Comparison of ENCODE assay signal across 1 cellular context in the genomic region with DNA sequence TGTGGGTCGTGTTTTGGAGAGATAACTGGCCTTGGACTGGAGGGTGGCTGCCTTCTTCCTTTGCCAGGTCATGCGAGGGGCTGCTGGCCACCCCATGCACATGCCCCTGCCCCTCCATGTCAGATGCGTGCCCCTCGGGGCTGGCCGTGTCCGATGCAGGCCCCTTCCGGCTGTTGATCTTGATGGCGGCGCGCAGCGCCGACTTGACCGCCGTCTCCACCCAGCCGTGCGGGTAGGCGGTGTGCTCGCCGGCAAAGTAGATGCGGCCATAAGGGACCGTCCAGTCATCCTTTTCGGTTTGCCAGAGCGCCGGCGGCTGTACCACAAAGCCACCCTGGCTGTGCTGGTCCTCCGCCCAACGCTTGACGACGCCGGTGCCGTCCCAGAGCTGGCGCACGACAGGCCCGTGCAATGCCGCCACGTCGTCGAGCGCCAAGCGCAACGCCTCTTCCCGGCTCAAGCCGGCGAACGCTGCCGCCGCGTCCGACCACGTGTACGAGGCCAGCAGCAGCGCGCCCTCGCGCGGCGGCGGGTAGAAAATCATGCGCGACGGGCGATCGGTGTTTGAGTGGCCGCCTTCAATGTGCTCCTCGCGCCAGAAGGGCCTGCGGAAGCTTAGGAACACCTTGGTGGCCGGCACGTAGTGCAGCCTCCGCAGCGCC.
TF ChIP-seq lines count a peak whose summit lies in the region.

No MANE protein-coding gene starts in this region.

TF ChIP-seq in GM12878, 131 proteins besides CTCF, POLR2A, EP300 and RAD21 (continues in another document):
- TF ChIP-seq KLF5 (IDR thresholded peaks at IDR 0.05; ENCODE audit: partially characterized antibody) (peak; percentile 49), NFIC (IDR thresholded peaks at IDR 0.05; ENCODE audit: low read depth, low read length) (no peak), TBL1XR1 (IDR thresholded peaks at IDR 0.05; ENCODE audit: low read depth, low read length) (no peak), CHD2 (IDR thresholded peaks at IDR 0.05; ENCODE audit: borderline replicate concordance, low read depth, low read length) (no peak), SPI1 (IDR thresholded peaks at IDR 0.05; ENCODE audit: borderline replicate concordance, insufficient read depth, low read depth, low read length) (no peak), ZZZ3 (IDR thresholded peaks at IDR 0.05; ENCODE audit: control insufficient read depth, insufficient read length, low read depth) (no peak), STAT1 (conservative IDR thresholded peaks at IDR 0.05) (no peak), KDM1A (IDR thresholded peaks at IDR 0.05; ENCODE audit: borderline replicate concordance) (no peak), BACH1 (IDR thresholded peaks at IDR 0.05; ENCODE audit: borderline replicate concordance) (no peak), MXI1 (IDR thresholded peaks at IDR 0.05; ENCODE audit: low read depth, low read length) (peak; percentile 85), SIN3A (IDR thresholded peaks at IDR 0.05; ENCODE audit: low read depth, low read length) (0 out of 2 replicates have a peak, but pooled peaks have one; percentile 51), GATAD2B (conservative IDR thresholded peaks at IDR 0.05; ENCODE audit: low read depth) (peak; percentile 88), ZNF207 (IDR thresholded peaks at IDR 0.05; ENCODE audit: borderline replicate concordance) (peak; percentile 65; the same call in 1 of the 2 replicates), NFYA (IDR thresholded peaks at IDR 0.05; ENCODE audit: borderline replicate concordance, low read depth, low read length) (no peak), YBX1 (IDR thresholded peaks at IDR 0.05) (no peak), SREBF1 (IDR thresholded peaks at IDR 0.05; ENCODE audit: low read length) (no peak), JUNB (IDR thresholded peaks at IDR 0.05) (no peak), ATF7 (IDR thresholded peaks at IDR 0.05; ENCODE audit: low read depth) (no peak), MYB (IDR thresholded peaks at IDR 0.05; ENCODE audit: borderline replicate concordance, low read depth, low read length) (no peak), DPF2 (IDR thresholded peaks at IDR 0.05) (no peak), MTA3 (IDR thresholded peaks at IDR 0.05; ENCODE audit: borderline replicate concordance, low read length) (no peak), POLR2AphosphoS2 (IDR thresholded peaks at IDR 0.05; ENCODE audit: low read depth, low read length) (peak; percentile 44; the same call in 1 of the 2 replicates), ZNF622 (IDR thresholded peaks at IDR 0.05) (no peak), NBN (IDR thresholded peaks at IDR 0.05) (no peak; the same call in 1 of the 2 replicates), TARDBP (IDR thresholded peaks at IDR 0.05; ENCODE audit: borderline replicate concordance) (no peak), SP1 (IDR thresholded peaks at IDR 0.05; ENCODE audit: low read depth, low read length) (peak; percentile 30), MTA2 (IDR thresholded peaks at IDR 0.05; ENCODE audit: low read depth) (no peak), FOS (IDR thresholded peaks at IDR 0.05; ENCODE audit: borderline replicate concordance, extremely low read depth, insufficient read length) (no peak), LARP7 (IDR thresholded peaks at IDR 0.05) (peak; percentile 91), SMC3 (IDR thresholded peaks at IDR 0.05; ENCODE audit: borderline replicate concordance, low read length) (peak; percentile 38; the same call in 1 of the 2 replicates), SREBF2 (IDR thresholded peaks at IDR 0.05; ENCODE audit: low read length) (no peak), SIX5 (IDR thresholded peaks at IDR 0.05; ENCODE audit: low read depth, low read length, severe bottlenecking) (no peak)
- TF ChIP-seq, protein P1, sequence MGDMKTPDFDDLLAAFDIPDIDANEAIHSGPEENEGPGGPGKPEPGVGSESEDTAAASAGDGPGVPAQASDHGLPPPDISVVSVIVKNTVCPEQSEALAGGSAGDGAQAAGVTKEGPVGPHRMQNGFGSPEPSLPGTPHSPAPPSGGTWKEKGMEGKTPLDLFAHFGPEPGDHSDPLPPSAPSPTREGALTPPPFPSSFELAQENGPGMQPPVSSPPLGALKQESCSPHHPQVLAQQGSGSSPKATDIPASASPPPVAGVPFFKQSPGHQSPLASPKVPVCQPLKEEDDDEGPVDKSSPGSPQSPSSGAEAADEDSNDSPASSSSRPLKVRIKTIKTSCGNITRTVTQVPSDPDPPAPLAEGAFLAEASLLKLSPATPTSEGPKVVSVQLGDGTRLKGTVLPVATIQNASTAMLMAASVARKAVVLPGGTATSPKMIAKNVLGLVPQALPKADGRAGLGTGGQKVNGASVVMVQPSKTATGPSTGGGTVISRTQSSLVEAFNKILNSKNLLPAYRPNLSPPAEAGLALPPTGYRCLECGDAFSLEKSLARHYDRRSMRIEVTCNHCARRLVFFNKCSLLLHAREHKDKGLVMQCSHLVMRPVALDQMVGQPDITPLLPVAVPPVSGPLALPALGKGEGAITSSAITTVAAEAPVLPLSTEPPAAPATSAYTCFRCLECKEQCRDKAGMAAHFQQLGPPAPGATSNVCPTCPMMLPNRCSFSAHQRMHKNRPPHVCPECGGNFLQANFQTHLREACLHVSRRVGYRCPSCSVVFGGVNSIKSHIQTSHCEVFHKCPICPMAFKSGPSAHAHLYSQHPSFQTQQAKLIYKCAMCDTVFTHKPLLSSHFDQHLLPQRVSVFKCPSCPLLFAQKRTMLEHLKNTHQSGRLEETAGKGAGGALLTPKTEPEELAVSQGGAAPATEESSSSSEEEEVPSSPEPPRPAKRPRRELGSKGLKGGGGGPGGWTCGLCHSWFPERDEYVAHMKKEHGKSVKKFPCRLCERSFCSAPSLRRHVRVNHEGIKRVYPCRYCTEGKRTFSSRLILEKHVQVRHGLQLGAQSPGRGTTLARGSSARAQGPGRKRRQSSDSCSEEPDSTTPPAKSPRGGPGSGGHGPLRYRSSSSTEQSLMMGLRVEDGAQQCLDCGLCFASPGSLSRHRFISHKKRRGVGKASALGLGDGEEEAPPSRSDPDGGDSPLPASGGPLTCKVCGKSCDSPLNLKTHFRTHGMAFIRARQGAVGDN (IDR thresholded peaks at IDR 0.05): peak; percentile 98
- TF ChIP-seq, protein P2, sequence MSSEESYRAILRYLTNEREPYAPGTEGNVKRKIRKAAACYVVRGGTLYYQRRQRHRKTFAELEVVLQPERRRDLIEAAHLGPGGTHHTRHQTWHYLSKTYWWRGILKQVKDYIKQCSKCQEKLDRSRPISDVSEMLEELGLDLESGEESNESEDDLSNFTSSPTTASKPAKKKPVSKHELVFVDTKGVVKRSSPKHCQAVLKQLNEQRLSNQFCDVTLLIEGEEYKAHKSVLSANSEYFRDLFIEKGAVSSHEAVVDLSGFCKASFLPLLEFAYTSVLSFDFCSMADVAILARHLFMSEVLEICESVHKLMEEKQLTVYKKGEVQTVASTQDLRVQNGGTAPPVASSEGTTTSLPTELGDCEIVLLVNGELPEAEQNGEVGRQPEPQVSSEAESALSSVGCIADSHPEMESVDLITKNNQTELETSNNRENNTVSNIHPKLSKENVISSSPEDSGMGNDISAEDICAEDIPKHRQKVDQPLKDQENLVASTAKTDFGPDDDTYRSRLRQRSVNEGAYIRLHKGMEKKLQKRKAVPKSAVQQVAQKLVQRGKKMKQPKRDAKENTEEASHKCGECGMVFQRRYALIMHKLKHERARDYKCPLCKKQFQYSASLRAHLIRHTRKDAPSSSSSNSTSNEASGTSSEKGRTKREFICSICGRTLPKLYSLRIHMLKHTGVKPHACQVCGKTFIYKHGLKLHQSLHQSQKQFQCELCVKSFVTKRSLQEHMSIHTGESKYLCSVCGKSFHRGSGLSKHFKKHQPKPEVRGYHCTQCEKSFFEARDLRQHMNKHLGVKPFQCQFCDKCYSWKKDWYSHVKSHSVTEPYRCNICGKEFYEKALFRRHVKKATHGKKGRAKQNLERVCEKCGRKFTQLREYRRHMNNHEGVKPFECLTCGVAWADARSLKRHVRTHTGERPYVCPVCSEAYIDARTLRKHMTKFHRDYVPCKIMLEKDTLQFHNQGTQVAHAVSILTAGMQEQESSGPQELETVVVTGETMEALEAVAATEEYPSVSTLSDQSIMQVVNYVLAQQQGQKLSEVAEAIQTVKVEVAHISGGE (CRISPR knock-in tag; IDR thresholded peaks at IDR 0.05): no peak; the same call in 1 of the 2 replicates
- TF ChIP-seq, protein P3, sequence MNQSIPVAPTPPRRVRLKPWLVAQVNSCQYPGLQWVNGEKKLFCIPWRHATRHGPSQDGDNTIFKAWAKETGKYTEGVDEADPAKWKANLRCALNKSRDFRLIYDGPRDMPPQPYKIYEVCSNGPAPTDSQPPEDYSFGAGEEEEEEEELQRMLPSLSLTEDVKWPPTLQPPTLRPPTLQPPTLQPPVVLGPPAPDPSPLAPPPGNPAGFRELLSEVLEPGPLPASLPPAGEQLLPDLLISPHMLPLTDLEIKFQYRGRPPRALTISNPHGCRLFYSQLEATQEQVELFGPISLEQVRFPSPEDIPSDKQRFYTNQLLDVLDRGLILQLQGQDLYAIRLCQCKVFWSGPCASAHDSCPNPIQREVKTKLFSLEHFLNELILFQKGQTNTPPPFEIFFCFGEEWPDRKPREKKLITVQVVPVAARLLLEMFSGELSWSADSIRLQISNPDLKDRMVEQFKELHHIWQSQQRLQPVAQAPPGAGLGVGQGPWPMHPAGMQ (IDR thresholded peaks at IDR 0.05; ENCODE audit: borderline replicate concordance): no peak
- TF ChIP-seq, protein P4, sequence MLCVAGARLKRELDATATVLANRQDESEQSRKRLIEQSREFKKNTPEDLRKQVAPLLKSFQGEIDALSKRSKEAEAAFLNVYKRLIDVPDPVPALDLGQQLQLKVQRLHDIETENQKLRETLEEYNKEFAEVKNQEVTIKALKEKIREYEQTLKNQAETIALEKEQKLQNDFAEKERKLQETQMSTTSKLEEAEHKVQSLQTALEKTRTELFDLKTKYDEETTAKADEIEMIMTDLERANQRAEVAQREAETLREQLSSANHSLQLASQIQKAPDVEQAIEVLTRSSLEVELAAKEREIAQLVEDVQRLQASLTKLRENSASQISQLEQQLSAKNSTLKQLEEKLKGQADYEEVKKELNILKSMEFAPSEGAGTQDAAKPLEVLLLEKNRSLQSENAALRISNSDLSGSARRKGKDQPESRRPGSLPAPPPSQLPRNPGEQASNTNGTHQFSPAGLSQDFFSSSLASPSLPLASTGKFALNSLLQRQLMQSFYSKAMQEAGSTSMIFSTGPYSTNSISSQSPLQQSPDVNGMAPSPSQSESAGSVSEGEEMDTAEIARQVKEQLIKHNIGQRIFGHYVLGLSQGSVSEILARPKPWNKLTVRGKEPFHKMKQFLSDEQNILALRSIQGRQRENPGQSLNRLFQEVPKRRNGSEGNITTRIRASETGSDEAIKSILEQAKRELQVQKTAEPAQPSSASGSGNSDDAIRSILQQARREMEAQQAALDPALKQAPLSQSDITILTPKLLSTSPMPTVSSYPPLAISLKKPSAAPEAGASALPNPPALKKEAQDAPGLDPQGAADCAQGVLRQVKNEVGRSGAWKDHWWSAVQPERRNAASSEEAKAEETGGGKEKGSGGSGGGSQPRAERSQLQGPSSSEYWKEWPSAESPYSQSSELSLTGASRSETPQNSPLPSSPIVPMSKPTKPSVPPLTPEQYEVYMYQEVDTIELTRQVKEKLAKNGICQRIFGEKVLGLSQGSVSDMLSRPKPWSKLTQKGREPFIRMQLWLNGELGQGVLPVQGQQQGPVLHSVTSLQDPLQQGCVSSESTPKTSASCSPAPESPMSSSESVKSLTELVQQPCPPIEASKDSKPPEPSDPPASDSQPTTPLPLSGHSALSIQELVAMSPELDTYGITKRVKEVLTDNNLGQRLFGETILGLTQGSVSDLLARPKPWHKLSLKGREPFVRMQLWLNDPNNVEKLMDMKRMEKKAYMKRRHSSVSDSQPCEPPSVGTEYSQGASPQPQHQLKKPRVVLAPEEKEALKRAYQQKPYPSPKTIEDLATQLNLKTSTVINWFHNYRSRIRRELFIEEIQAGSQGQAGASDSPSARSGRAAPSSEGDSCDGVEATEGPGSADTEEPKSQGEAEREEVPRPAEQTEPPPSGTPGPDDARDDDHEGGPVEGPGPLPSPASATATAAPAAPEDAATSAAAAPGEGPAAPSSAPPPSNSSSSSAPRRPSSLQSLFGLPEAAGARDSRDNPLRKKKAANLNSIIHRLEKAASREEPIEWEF (IDR thresholded peaks at IDR 0.05; ENCODE audit: insufficient replicate concordance, low read depth, low read length): no peak
- TF ChIP-seq, protein P5, sequence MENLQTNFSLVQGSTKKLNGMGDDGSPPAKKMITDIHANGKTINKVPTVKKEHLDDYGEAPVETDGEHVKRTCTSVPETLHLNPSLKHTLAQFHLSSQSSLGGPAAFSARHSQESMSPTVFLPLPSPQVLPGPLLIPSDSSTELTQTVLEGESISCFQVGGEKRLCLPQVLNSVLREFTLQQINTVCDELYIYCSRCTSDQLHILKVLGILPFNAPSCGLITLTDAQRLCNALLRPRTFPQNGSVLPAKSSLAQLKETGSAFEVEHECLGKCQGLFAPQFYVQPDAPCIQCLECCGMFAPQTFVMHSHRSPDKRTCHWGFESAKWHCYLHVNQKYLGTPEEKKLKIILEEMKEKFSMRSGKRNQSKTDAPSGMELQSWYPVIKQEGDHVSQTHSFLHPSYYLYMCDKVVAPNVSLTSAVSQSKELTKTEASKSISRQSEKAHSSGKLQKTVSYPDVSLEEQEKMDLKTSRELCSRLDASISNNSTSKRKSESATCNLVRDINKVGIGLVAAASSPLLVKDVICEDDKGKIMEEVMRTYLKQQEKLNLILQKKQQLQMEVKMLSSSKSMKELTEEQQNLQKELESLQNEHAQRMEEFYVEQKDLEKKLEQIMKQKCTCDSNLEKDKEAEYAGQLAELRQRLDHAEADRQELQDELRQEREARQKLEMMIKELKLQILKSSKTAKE (IDR thresholded peaks at IDR 0.05; ENCODE audit: low read depth, poor library complexity, severe bottlenecking): no peak
- TF ChIP-seq, protein P6, sequence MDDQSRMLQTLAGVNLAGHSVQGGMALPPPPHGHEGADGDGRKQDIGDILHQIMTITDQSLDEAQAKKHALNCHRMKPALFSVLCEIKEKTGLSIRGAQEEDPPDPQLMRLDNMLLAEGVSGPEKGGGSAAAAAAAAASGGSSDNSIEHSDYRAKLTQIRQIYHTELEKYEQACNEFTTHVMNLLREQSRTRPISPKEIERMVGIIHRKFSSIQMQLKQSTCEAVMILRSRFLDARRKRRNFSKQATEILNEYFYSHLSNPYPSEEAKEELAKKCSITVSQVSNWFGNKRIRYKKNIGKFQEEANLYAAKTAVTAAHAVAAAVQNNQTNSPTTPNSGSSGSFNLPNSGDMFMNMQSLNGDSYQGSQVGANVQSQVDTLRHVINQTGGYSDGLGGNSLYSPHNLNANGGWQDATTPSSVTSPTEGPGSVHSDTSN (IDR thresholded peaks at IDR 0.05; ENCODE audit: insufficient replicate concordance, low read depth, low read length): no peak
- TF ChIP-seq, protein P7, sequence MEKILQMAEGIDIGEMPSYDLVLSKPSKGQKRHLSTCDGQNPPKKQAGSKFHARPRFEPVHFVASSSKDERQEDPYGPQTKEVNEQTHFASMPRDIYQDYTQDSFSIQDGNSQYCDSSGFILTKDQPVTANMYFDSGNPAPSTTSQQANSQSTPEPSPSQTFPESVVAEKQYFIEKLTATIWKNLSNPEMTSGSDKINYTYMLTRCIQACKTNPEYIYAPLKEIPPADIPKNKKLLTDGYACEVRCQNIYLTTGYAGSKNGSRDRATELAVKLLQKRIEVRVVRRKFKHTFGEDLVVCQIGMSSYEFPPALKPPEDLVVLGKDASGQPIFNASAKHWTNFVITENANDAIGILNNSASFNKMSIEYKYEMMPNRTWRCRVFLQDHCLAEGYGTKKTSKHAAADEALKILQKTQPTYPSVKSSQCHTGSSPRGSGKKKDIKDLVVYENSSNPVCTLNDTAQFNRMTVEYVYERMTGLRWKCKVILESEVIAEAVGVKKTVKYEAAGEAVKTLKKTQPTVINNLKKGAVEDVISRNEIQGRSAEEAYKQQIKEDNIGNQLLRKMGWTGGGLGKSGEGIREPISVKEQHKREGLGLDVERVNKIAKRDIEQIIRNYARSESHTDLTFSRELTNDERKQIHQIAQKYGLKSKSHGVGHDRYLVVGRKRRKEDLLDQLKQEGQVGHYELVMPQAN (conservative IDR thresholded peaks at IDR 0.05): peak; percentile 74
